ENCODE assay signal across 15 cellular contexts in genomic region chr17:77872714-77873517, GRCh38.
DNase-seq lines count a peak whose midpoint lies in the region; ATAC-seq and TF ChIP-seq lines count a peak whose summit lies in the region.
"Had no signal": no experiment of that assay in that cellular context is flagged by ENCODE, and none has a peak within 500 bp of the region (broad histone marks: within the 10 kb centered on the region; RNA-seq: fewer than 3 reads in every experiment).

No MANE protein-coding gene starts in this region.

- H3K4me1 Mint-ChIP-seq in activated naive CD8-positive, alpha-beta T cell treated with anti-CD3 and anti-CD28 coated beads, Interleukin-2, amount 10 ng/mL, durations not matched to agents 7 days and 5 days, result peaks cover 32% of the 10 kb centered on the region
- H3K4me1 Mint-ChIP-seq in activated naive CD8-positive, alpha-beta T cell treated with anti-CD3 and anti-CD28 coated beads, Interleukin-2, amount 50 U/mL, for 24 hours, result peaks cover 55% of the 10 kb centered on the region
- H3K4me1 Mint-ChIP-seq in central memory CD8-positive, alpha-beta T cell, result peaks cover 53% of the 10 kb centered on the region

- H3K27me3 ChIP-seq in spleen (replicated peaks in 1 of 7), result no peaks in the 10 kb centered on the region
- peaks cover 0 to 3% of the 10 kb centered on the region in 2 donors for H3K27me3 ChIP-seq in tibial nerve
- H3K27me3 ChIP-seq: SJCRH30 had no signal

- peak overlapping the region; percentile 75 for H3K27ac Mint-ChIP-seq in activated naive CD8-positive, alpha-beta T cell treated with anti-CD3 and anti-CD28 coated beads, Interleukin-2, amount 10 ng/mL, durations not matched to agents 7 days and 5 days
- H3K27ac Mint-ChIP-seq in activated naive CD8-positive, alpha-beta T cell treated with anti-CD3 and anti-CD28 coated beads, Interleukin-2, amount 50 U/mL, for 24 hours, result no peak overlapping the region
- H3K27ac Mint-ChIP-seq in central memory CD8-positive, alpha-beta T cell (ENCODE audit: low read depth), result peak overlapping the region; percentile 63

- intact Hi-C loops in spleen (cut with DNase I; ENCODE audit: low total_unique reads), result no loop called here

- peak overlapping the region in 6 of 8 donors; percentile 63 to 91 (median 82) for H3K27ac ChIP-seq in spleen
- H3K27ac ChIP-seq in tibial nerve, result no peak overlapping the region
- H3K27ac ChIP-seq: brain microvascular endothelial cell, left ventricle myocardium inferior, SJCRH30, transverse colon had no signal

- peaks cover 16% of the 10 kb centered on the region for H3K9me3 Mint-ChIP-seq in activated naive CD8-positive, alpha-beta T cell treated with anti-CD3 and anti-CD28 coated beads, Interleukin-2, amount 10 ng/mL, durations not matched to agents 7 days and 5 days
- H3K9me3 Mint-ChIP-seq in activated naive CD8-positive, alpha-beta T cell treated with anti-CD3 and anti-CD28 coated beads, Interleukin-2, amount 50 U/mL, for 24 hours, result peaks cover 13% of the 10 kb centered on the region
- H3K9me3 Mint-ChIP-seq in central memory CD8-positive, alpha-beta T cell, result peaks cover 7% of the 10 kb centered on the region

- no peak for TF ChIP-seq POLR2A in spleen (IDR thresholded peaks at IDR 0.05)
- no peak for TF ChIP-seq POLR2A in tibial nerve (IDR thresholded peaks at IDR 0.05)

- no peak for ATAC-seq in activated naive CD8-positive, alpha-beta T cell treated with anti-CD3 and anti-CD28 coated beads, Interleukin-2, amount 10 ng/mL, durations not matched to agents 7 days and 5 days (ENCODE audit: low read depth)
- no peak for ATAC-seq in activated naive CD8-positive, alpha-beta T cell treated with anti-CD3 and anti-CD28 coated beads, Interleukin-2, amount 50 U/mL, for 24 hours
- no peak for ATAC-seq in central memory CD8-positive, alpha-beta T cell (replicated peaks; ENCODE audit: extremely low read depth, poor library complexity, severe bottlenecking)

- POLR2A ChIA-PET in activated naive CD8-positive, alpha-beta T cell treated with anti-CD3 and anti-CD28 coated beads, Interleukin-2, amount 10 ng/mL, durations not matched to agents 7 days and 5 days (lab: Charles Lee), result interaction anchor here (1.4 to 2.0 kb wide), 3 partner anchors 9 to 85 kb away, joined by 3 to 6 read pairs (median 6); partner anchors contain the start of gene TNRC6C

- no peak for DNase-seq in activated naive CD8-positive, alpha-beta T cell treated with anti-CD3 and anti-CD28 coated beads, Interleukin-2, amount 10 ng/mL, durations not matched to agents 7 days and 5 days
- DNase-seq in activated naive CD8-positive, alpha-beta T cell treated with anti-CD3 and anti-CD28 coated beads, Interleukin-2, amount 50 U/mL, for 24 hours, result no peak
- peak; percentile 47 for DNase-seq in NCI-H1105 treated with DMSO at 0.1 percent for 48 hours (lab: John Stamatoyannopoulos, UW)
- no peak for DNase-seq in central memory CD8-positive, alpha-beta T cell (ENCODE audit: low spot score in 2 of 2)
- peak; percentile 69 for DNase-seq in spleen
- DNase-seq in iPS-NIHi11 (ENCODE audit: low spot score), result no peak
- no peak for DNase-seq in NCI-H446 (lab: John Stamatoyannopoulos, UW)
- DNase-seq in tibial nerve (ENCODE audit: low spot score in 2 of 2), result no peak
- DNase-seq: activated effector memory CD4-positive, alpha-beta T cell treated with anti-CD3 and anti-CD28 coated beads, Interleukin-2, amount 50 U/mL, for 16 hours; brain microvascular endothelial cell; left ventricle myocardium inferior; NCI-H1048; SJCRH30; stimulated activated CD4-positive, alpha-beta T cell treated with anti-CD3 and anti-CD28 coated beads, Interleukin-1b, Interleukin-23, amount 100 ng/mL, for 48 hours; transverse colon had no signal

- peaks cover 15% of the 10 kb centered on the region for H3K36me3 Mint-ChIP-seq in activated naive CD8-positive, alpha-beta T cell treated with anti-CD3 and anti-CD28 coated beads, Interleukin-2, amount 10 ng/mL, durations not matched to agents 7 days and 5 days
- peaks cover 16% of the 10 kb centered on the region for H3K36me3 Mint-ChIP-seq in activated naive CD8-positive, alpha-beta T cell treated with anti-CD3 and anti-CD28 coated beads, Interleukin-2, amount 50 U/mL, for 24 hours (ENCODE audit: low read depth)
- peaks cover 2% of the 10 kb centered on the region for H3K36me3 Mint-ChIP-seq in central memory CD8-positive, alpha-beta T cell (ENCODE audit: insufficient read depth)

- no peak for TF ChIP-seq EP300 in tibial nerve (IDR thresholded peaks at IDR 0.05)

- no peaks in the 10 kb centered on the region for H3K36me3 ChIP-seq in spleen
- no peaks in the 10 kb centered on the region for H3K36me3 ChIP-seq in tibial nerve
- H3K36me3 ChIP-seq: brain microvascular endothelial cell, left ventricle myocardium inferior, SJCRH30, transverse colon had no signal

- H3K4me3 Mint-ChIP-seq in activated naive CD8-positive, alpha-beta T cell treated with anti-CD3 and anti-CD28 coated beads, Interleukin-2, amount 10 ng/mL, durations not matched to agents 7 days and 5 days, result peak overlapping the region; percentile 62
- H3K4me3 Mint-ChIP-seq in activated naive CD8-positive, alpha-beta T cell treated with anti-CD3 and anti-CD28 coated beads, Interleukin-2, amount 50 U/mL, for 24 hours, result no peak overlapping the region
- H3K4me3 Mint-ChIP-seq in central memory CD8-positive, alpha-beta T cell, result peak overlapping the region; percentile 5

- H3K9me3 ChIP-seq in spleen, result peaks cover 0 to 18% (median 11%) of the 10 kb centered on the region in 8 donors
- peaks cover 0 to 14% (median 0%) of the 10 kb centered on the region in 4 donors for H3K9me3 ChIP-seq in tibial nerve
- H3K9me3 ChIP-seq: transverse colon had no signal

- H3K4me1 ChIP-seq in spleen (peaks cover 8 to 100% (median 49%) of the 10 kb centered on the region in 6 donors), tibial nerve (peaks cover 0 to 10% (median 2%) of the 10 kb centered on the region in 4 donors)
- H3K4me1 ChIP-seq: transverse colon had no signal

- 78 to 93% (median 90%) methylated on average over 26 to 28 of the region's 28 CpGs for WGBS in spleen, 5 donors
- WGBS in tibial nerve, 2 donors, result 79 to 87% methylated on average over 28 of the region's 28 CpGs

- H3K27me3 Mint-ChIP-seq in activated naive CD8-positive, alpha-beta T cell treated with anti-CD3 and anti-CD28 coated beads, Interleukin-2, amount 10 ng/mL, durations not matched to agents 7 days and 5 days, result peaks cover 2% of the 10 kb centered on the region
- H3K27me3 Mint-ChIP-seq in activated naive CD8-positive, alpha-beta T cell treated with anti-CD3 and anti-CD28 coated beads, Interleukin-2, amount 50 U/mL, for 24 hours, result peaks cover 2% of the 10 kb centered on the region
- no peaks in the 10 kb centered on the region for H3K27me3 Mint-ChIP-seq in central memory CD8-positive, alpha-beta T cell

- no peak for TF ChIP-seq CTCF in spleen (IDR thresholded peaks at IDR 0.05 in 8 of 11, conservative IDR thresholded peaks at IDR 0.05 in 3 of 11)
- no peak for TF ChIP-seq CTCF in tibial nerve (IDR thresholded peaks at IDR 0.05)

- H3K4me3 ChIP-seq in spleen, result peak overlapping the region in 1 of 8 donors; percentile 39
- no peak overlapping the region for H3K4me3 ChIP-seq in tibial nerve
- H3K4me3 ChIP-seq: left ventricle myocardium inferior, SJCRH30, transverse colon had no signal

Comparison
In these comparisons a context has a peak if more than half of its experiments do, and no peak if none do; other contexts are left out.
1. DNase-seq: peak in NCI-H1105 treated with DMSO at 0.1 percent for 48 hours (single experiment) and spleen (single experiment); none in activated naive CD8-positive, alpha-beta T cell treated with anti-CD3 and anti-CD28 coated beads, Interleukin-2, amount 10 ng/mL, durations not matched to agents 7 days and 5 days (single experiment), activated naive CD8-positive, alpha-beta T cell treated with anti-CD3 and anti-CD28 coated beads, Interleukin-2, amount 50 U/mL, for 24 hours (single experiment), central memory CD8-positive, alpha-beta T cell (0 of 2), iPS-NIHi11 (single experiment), NCI-H446 (0 of 2) and tibial nerve (0 of 2).
2. H3K27ac ChIP-seq: peak in spleen (6 of 8); none in tibial nerve (0 of 4).